1 cellular context compared by ENCODE assay signal in the genomic region with DNA sequence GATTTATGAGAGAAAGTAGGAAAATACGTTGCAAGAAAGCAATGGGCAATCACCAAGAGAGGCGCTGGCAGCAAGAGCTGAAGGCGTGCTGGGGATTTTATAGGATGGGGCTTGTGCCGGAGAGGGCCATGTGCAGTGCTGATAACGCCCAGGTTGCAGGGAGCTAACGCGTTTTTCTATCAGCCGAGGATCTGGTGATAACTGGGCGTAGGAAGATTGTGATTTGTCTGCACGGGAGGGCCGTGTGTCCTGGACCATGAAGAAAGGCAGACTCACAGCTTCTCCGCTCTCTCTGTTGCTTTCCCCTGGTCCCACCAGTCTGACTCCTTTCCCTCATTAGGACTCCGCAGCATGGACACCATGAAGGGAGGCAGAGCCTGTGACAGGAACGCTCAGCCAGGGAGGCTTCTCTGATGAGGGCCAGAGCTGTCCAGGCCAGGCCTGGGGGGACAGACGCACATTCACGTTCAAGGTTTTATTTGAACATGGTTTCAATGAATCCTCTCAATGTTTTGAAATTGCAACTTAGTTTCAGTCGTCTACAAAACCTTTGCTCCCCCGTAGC.
TF ChIP-seq lines count a peak whose summit lies in the region.

No MANE protein-coding gene starts in this region.

TF ChIP-seq in GM23338, 12 proteins besides CTCF, POLR2A, EP300 and RAD21 (continued from another document):
- TF ChIP-seq, protein P1, sequence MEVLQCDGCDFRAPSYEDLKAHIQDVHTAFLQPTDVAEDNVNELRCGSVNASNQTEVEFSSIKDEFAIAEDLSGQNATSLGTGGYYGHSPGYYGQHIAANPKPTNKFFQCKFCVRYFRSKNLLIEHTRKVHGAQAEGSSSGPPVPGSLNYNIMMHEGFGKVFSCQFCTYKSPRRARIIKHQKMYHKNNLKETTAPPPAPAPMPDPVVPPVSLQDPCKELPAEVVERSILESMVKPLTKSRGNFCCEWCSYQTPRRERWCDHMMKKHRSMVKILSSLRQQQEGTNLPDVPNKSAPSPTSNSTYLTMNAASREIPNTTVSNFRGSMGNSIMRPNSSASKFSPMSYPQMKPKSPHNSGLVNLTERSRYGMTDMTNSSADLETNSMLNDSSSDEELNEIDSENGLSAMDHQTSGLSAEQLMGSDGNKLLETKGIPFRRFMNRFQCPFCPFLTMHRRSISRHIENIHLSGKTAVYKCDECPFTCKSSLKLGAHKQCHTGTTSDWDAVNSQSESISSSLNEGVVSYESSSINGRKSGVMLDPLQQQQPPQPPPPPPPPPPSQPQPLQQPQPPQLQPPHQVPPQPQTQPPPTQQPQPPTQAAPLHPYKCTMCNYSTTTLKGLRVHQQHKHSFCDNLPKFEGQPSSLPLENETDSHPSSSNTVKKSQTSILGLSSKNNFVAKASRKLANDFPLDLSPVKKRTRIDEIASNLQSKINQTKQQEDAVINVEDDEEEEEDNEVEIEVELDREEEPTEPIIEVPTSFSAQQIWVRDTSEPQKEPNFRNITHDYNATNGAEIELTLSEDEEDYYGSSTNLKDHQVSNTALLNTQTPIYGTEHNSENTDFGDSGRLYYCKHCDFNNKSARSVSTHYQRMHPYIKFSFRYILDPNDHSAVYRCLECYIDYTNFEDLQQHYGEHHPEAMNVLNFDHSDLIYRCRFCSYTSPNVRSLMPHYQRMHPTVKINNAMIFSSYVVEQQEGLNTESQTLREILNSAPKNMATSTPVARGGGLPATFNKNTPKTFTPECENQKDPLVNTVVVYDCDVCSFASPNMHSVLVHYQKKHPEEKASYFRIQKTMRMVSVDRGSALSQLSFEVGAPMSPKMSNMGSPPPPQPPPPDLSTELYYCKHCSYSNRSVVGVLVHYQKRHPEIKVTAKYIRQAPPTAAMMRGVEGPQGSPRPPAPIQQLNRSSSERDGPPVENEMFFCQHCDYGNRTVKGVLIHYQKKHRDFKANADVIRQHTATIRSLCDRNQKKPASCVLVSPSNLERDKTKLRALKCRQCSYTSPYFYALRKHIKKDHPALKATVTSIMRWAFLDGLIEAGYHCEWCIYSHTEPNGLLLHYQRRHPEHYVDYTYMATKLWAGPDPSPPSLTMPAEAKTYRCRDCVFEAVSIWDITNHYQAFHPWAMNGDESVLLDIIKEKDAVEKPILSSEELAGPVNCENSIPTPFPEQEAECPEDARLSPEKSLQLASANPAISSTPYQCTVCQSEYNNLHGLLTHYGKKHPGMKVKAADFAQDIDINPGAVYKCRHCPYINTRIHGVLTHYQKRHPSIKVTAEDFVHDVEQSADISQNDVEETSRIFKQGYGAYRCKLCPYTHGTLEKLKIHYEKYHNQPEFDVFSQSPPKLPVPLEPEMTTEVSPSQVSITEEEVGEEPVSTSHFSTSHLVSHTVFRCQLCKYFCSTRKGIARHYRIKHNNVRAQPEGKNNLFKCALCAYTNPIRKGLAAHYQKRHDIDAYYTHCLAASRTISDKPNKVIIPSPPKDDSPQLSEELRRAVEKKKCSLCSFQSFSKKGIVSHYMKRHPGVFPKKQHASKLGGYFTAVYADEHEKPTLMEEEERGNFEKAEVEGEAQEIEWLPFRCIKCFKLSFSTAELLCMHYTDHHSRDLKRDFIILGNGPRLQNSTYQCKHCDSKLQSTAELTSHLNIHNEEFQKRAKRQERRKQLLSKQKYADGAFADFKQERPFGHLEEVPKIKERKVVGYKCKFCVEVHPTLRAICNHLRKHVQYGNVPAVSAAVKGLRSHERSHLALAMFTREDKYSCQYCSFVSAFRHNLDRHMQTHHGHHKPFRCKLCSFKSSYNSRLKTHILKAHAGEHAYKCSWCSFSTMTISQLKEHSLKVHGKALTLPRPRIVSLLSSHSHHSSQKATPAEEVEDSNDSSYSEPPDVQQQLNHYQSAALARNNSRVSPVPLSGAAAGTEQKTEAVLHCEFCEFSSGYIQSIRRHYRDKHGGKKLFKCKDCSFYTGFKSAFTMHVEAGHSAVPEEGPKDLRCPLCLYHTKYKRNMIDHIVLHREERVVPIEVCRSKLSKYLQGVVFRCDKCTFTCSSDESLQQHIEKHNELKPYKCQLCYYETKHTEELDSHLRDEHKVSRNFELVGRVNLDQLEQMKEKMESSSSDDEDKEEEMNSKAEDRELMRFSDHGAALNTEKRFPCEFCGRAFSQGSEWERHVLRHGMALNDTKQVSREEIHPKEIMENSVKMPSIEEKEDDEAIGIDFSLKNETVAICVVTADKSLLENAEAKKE (CRISPR knock-in tag; IDR thresholded peaks at IDR 0.05): no peak
- TF ChIP-seq EZH2 (IDR thresholded peaks at IDR 0.05; ENCODE audit: low read depth, unreplicated experiment) (no peak), CREB1 (CRISPR knock-in tag; IDR thresholded peaks at IDR 0.05; ENCODE audit: low read depth) (no peak), ZNF114 (CRISPR knock-in tag; IDR thresholded peaks at IDR 0.05) (no peak)
- TF ChIP-seq, protein P2, sequence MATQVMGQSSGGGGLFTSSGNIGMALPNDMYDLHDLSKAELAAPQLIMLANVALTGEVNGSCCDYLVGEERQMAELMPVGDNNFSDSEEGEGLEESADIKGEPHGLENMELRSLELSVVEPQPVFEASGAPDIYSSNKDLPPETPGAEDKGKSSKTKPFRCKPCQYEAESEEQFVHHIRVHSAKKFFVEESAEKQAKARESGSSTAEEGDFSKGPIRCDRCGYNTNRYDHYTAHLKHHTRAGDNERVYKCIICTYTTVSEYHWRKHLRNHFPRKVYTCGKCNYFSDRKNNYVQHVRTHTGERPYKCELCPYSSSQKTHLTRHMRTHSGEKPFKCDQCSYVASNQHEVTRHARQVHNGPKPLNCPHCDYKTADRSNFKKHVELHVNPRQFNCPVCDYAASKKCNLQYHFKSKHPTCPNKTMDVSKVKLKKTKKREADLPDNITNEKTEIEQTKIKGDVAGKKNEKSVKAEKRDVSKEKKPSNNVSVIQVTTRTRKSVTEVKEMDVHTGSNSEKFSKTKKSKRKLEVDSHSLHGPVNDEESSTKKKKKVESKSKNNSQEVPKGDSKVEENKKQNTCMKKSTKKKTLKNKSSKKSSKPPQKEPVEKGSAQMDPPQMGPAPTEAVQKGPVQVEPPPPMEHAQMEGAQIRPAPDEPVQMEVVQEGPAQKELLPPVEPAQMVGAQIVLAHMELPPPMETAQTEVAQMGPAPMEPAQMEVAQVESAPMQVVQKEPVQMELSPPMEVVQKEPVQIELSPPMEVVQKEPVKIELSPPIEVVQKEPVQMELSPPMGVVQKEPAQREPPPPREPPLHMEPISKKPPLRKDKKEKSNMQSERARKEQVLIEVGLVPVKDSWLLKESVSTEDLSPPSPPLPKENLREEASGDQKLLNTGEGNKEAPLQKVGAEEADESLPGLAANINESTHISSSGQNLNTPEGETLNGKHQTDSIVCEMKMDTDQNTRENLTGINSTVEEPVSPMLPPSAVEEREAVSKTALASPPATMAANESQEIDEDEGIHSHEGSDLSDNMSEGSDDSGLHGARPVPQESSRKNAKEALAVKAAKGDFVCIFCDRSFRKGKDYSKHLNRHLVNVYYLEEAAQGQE (IDR thresholded peaks at IDR 0.05; ENCODE audit: unreplicated experiment): no peak
